In genomic region chr9:126228779-126229444, GRCh38 we compare ENCODE assay signal across 8 cellular contexts.
A peak's percentile ranks its signal among the peaks of the same experiment; 100 is the strongest.
DNase-seq lines count a peak whose midpoint lies in the region; ATAC-seq, FAIRE-seq and TF ChIP-seq lines count a peak whose summit lies in the region.

No MANE protein-coding gene starts in this region.

- H3K27ac Mint-ChIP-seq in glutamatergic neuron (ENCODE audit: unreplicated experiment) = no peak overlapping the region

- TF ChIP-seq EP300 in upper lobe of left lung (IDR thresholded peaks at IDR 0.05) = no peak

- peaks cover 32% of the 10 kb centered on the region for H3K27me3 ChIP-seq in AG04450 (ENCODE audit: control insufficient read depth, insufficient read depth, low read length)
- H3K27me3 ChIP-seq in upper lobe of left lung = peaks cover 0 to 6% (median 0%) of the 10 kb centered on the region in 4 donors

- H3K4me1 Mint-ChIP-seq in glutamatergic neuron (ENCODE audit: low read depth, unreplicated experiment) = peaks cover 9% of the 10 kb centered on the region

- H3K9me3 ChIP-seq in AG04450 (ENCODE audit: control insufficient read depth, insufficient read depth, low read length) = peaks cover 2% of the 10 kb centered on the region; the same call in 1 of the 2 replicates
- H3K9me3 ChIP-seq in upper lobe of left lung = no peaks in the 10 kb centered on the region

- TF ChIP-seq CTCF in AG04450 (IDR thresholded peaks at IDR 0.05; ENCODE audit: low read depth, low read length) (peak; percentile 97), glutamatergic neuron (IDR thresholded peaks at IDR 0.05; ENCODE audit: partially characterized antibody, unreplicated experiment) (peak; percentile 95), upper lobe of left lung (IDR thresholded peaks at IDR 0.05) (peak; percentile 90 to 95 (median 92))

- peak; percentile 80 for FAIRE-seq in GM18507 (lab: Jason Lieb, UNC)

- POLR2A ChIA-PET in AG04450 (lab: Yijun Ruan, JAX) = no interaction called here

- TF ChIP-seq POLR2A in upper lobe of left lung (IDR thresholded peaks at IDR 0.05) = no peak

- H3K9me3 Mint-ChIP-seq in glutamatergic neuron (ENCODE audit: unreplicated experiment) = no peaks in the 10 kb centered on the region

- peaks cover 8% of the 10 kb centered on the region for H3K27me3 Mint-ChIP-seq in glutamatergic neuron (ENCODE audit: unreplicated experiment)

- H3K27ac ChIP-seq in AG04450 (ENCODE audit: low read depth, low read length) = peak overlapping the region; percentile 11
- H3K27ac ChIP-seq in upper lobe of left lung = no peak overlapping the region

- H3K36me3 Mint-ChIP-seq in glutamatergic neuron (ENCODE audit: unreplicated experiment) = peaks cover 4% of the 10 kb centered on the region

- H3K4me3 ChIP-seq in AG04450 (ENCODE audit: low read depth, low read length) (no peak overlapping the region), upper lobe of left lung (no peak overlapping the region)

- no peak overlapping the region for H3K4me3 Mint-ChIP-seq in glutamatergic neuron (ENCODE audit: unreplicated experiment)

- WGBS in upper lobe of left lung, 2 donors = 32 to 38% methylated on average over 12 to 18 of the region's 19 CpGs

- no peaks in the 10 kb centered on the region for H3K36me3 ChIP-seq in upper lobe of left lung

- CTCF ChIA-PET in AG04450 (lab: Charles Lee) = interaction anchor here (1.3 to 1.4 kb wide), 3 partner anchors 8 to 671 kb away, joined by 4 to 6 read pairs (median 6); no protein-coding TSS in a partner anchor

- DNase-seq in AG04450 (ENCODE audit: low read depth, low spot score) = peak; percentile 20
- DNase-seq in GM18507 (ENCODE audit: extremely low spot score, insufficient read length, low read depth) = peak; percentile 53
- peak; percentile 38 to 47 for DNase-seq in Kasumi-1 (lab: John Stamatoyannopoulos, UW)
- DNase-seq in SHP77 (lab: John Stamatoyannopoulos, UW) = peak; percentile 66 to 84
- peak; percentile 72 for DNase-seq in activated naive CD4-positive, alpha-beta T cell treated with Interleukin-2 at 50 U/mL for 16 hours
- DNase-seq in glutamatergic neuron = peak; percentile 86
- DNase-seq in pons (ENCODE audit: low spot score) = peak; percentile 85
- DNase-seq in upper lobe of left lung = peak in 1 of 2 donors; percentile 63

- ATAC-seq in upper lobe of left lung (ENCODE audit: low FRiP score in 2 of 2) = peak; percentile 83 to 92

- peaks cover 0 to 7% (median 0%) of the 10 kb centered on the region in 4 donors for H3K4me1 ChIP-seq in upper lobe of left lung
